ENCODE assay signal across 21 cellular contexts in genomic region chr18:69531973-69532372, GRCh38.
"Had no signal": no experiment of that assay in that cellular context is flagged by ENCODE, and none has a peak within 500 bp of the region (broad histone marks: within the 10 kb centered on the region; RNA-seq: fewer than 3 reads in every experiment).

No MANE protein-coding gene starts in this region.

- H3K4me3 ChIP-seq: MG63, SJSA1, SK-N-MC had no signal

- DNase-seq: KBM-7, MG63, NCI-H1092, NCI-H1105 treated with DMSO at 0.1 percent for 48 hours, NCI-H1417 treated with DMSO at 0.1 percent for 48 hours, NCI-H146, NCI-H187, NCI-H2029, NCI-H2081 treated with DMSO at 0.1 percent for 48 hours, NCI-H2171, NCI-H226, NCI-H446, NCI-H510A, NCI-H524 treated with DMSO at 0.1 percent for 48 hours, NCI-H69, NCI-H774, Right ventricle myocardium superior, RPMI8226, SIG-M5 had no signal

- H3K27me3 ChIP-seq: MG63, SJSA1 had no signal

- H3K36me3 ChIP-seq: MG63, SJSA1 had no signal

- H3K4me1 ChIP-seq: SJSA1 had no signal

- H3K27ac ChIP-seq: SJSA1, SK-N-MC had no signal

- H3K9me3 ChIP-seq: MG63, SJSA1 had no signal
